ENCODE assay signal across 8 cellular contexts in the genomic region with DNA sequence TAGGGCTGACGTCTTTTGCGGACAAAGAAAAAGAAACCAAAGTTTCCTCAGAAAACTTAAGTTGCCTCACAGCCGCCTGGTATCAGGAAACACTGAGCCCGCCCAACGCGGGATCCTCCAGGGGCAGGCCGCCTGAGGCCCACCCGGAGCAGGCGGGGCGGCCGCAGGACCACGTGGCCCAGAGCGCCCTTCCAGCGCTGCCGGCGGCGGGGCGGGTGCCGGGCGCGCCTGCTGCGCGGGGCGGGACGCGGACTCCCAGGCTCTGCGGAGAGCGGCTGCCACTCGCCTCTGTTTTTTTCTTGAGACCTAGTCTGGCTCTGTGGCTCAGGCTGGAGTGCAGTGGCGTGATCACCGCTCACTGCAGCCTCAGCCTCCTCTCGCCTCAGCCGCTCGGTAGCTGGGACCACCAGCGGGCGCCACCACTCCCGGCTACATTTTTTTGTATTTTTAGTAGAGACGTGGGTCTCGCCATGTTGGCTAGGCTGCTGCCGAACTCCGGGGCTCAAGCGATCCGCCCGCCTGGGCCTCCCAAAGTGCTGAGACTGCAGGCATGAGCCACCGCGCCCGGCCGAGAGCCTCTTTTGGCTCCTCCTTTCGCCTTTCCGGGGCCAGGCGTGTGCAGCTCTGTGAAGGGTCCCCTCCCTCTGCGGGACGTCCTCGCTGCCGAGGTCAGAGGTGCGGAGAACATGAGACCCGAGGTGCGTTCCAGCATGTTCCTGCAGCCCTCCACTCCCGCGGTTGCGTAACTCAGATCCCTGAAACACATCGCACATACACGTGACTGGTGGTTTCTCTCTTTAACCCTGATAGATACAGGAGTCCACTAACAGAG. TPM values are rescaled to one million over a fixed set of nuclear protein-coding genes. Genes with fewer than 3 reads are reported as not detected.
DNase-seq lines count a peak whose midpoint lies in the region; ATAC-seq and TF ChIP-seq lines count a peak whose summit lies in the region.

No MANE protein-coding gene starts in this region.

- H3K27me3 ChIP-seq in uterus, result no peaks in the 10 kb centered on the region

- peaks cover 2% of the 10 kb centered on the region for H3K36me3 Mint-ChIP-seq in progenitor cell of endocrine pancreas (ENCODE audit: insufficient read depth)

- peak; percentile 79 for DNase-seq in GDM1 (lab: John Stamatoyannopoulos, UW)
- DNase-seq in T-helper 1 cell, result peak; percentile 64 to 87 (median 69)
- peak; percentile 31 to 88 (median 74) for DNase-seq in amygdala (lab: John Stamatoyannopoulos, UW)
- peak; percentile 95 for DNase-seq in left ventricle myocardium superior
- peak; percentile 65 for DNase-seq in progenitor cell of endocrine pancreas (ENCODE audit: low spot score, unreplicated experiment)
- DNase-seq in uterus, result peak; percentile 90 to 92

- H3K4me1 Mint-ChIP-seq in progenitor cell of endocrine pancreas (ENCODE audit: low read depth), result peaks cover 5% of the 10 kb centered on the region

- no peaks in the 10 kb centered on the region for H3K9me3 Mint-ChIP-seq in progenitor cell of endocrine pancreas (ENCODE audit: low read depth)

- ATAC-seq in GM21786 (IDR thresholded peaks at IDR 0.05; ENCODE audit: unreplicated experiment) (peak; percentile 74), left ventricle myocardium superior (peak; percentile 99)

- H3K36me3 ChIP-seq in KOPT-K1 (ENCODE audit: insufficient read depth, low read length) (no peaks in the 10 kb centered on the region), uterus (no peaks in the 10 kb centered on the region)

- H3K27me3 Mint-ChIP-seq in progenitor cell of endocrine pancreas, result no peaks in the 10 kb centered on the region

- H3K4me3 ChIP-seq in uterus, result peak overlapping the region; percentile 63 to 66

- TF ChIP-seq CTCF in progenitor cell of endocrine pancreas (IDR thresholded peaks at IDR 0.05; ENCODE audit: unreplicated experiment) (peak; percentile 44), uterus (IDR thresholded peaks at IDR 0.05) (peak in 2 of 4 experiments; percentile 10 to 24)

- peak overlapping the region; percentile 91 for H3K27ac ChIP-seq in KOPT-K1 (ENCODE audit: low read depth, low read length, poor library complexity, severe bottlenecking)
- peak overlapping the region; percentile 95 to 98 for H3K27ac ChIP-seq in uterus

- peak overlapping the region; percentile 97 for H3K27ac Mint-ChIP-seq in progenitor cell of endocrine pancreas

- peak overlapping the region; percentile 80 for H3K4me3 Mint-ChIP-seq in progenitor cell of endocrine pancreas (ENCODE audit: low read depth)

- TF ChIP-seq POLR2A in uterus (IDR thresholded peaks at IDR 0.05), result peak; percentile 57 to 73

- no peaks in the 10 kb centered on the region for H3K9me3 ChIP-seq in KOPT-K1 (ENCODE audit: insufficient read depth, low read length, poor library complexity, severe bottlenecking)
- no peaks in the 10 kb centered on the region for H3K9me3 ChIP-seq in uterus

- intact Hi-C loops in left ventricle myocardium superior (cut with micrococcal nuclease), result no loop called here
- intact Hi-C loops in uterus (cut with DNase I; ENCODE audit: low total_unique reads), result no loop called here

- H3K4me1 ChIP-seq in uterus, result no peaks in the 10 kb centered on the region

RNA-seq across cellular contexts. Expression of gene HNRNPF, which starts 11.6 kb away (rescaled TPM):
- total RNA-seq in left ventricle myocardium superior, result 77.3 TPM
- total RNA-seq in progenitor cell of endocrine pancreas, result 211 and 221 TPM in 2 replicates
- total RNA-seq in uterus, result 100 to 1,000 TPM in 2 of 4 donors, 10 to 100 TPM in 2; 86.2 to 211 (median 142) TPM

RNA-seq across cellular contexts. Expression of gene ZNF487, which starts 16.3 kb away (rescaled TPM):
- 1.9 TPM for total RNA-seq in left ventricle myocardium superior
- total RNA-seq in progenitor cell of endocrine pancreas, result 6.2 and 7.1 TPM in 2 replicates
- total RNA-seq in uterus, result 10 to 100 TPM; 15.0 to 22.8 (median 17.8) TPM

RNA-seq across cellular contexts. Expression of gene FXYD4, which starts 49.1 kb away (rescaled TPM):
- not detected for total RNA-seq in left ventricle myocardium superior
- not detected in 2 replicates for total RNA-seq in progenitor cell of endocrine pancreas
- total RNA-seq in uterus, result not detected

Comparison
In these comparisons a context has a peak if more than half of its experiments do, and no peak if none do; other contexts are left out.
1. Peak in every context shown above with its lines: DNase-seq, ATAC-seq, H3K4me3 ChIP-seq and H3K27ac ChIP-seq.